7 cellular contexts compared by ENCODE assay signal in the genomic region with DNA sequence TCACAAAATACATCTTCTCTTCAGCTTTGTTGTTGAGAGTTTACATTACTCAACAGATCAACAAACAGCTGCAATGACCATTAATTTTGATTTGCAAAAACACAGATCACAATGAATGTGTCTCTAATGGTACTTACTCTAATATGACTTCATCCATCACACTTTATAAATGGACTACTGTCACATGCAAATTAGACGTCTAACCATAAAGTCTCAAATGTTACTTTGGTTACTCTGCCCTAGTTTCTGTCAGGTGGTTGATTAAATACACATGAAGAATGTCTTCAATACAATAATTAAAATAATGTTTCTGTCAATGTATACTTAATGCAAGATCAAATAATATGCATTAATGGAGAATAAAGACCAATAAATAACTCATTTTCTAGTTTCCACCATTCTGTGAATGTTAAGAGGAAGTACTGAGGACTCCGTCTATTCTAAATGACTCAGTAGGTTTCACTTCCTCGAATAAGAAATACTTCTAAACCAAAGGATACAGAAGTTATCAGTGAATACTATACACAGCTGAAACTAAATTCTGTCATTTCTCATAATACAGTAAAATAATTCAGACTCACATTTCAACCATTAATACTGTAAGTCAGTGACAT.
A peak's percentile ranks its signal among the peaks of the same experiment; 100 is the strongest.
DNase-seq lines count a peak whose midpoint lies in the region; ATAC-seq, FAIRE-seq and TF ChIP-seq lines count a peak whose summit lies in the region.

No MANE protein-coding gene starts in this region.

- peak overlapping the region; percentile 44 for H3K4me3 Mint-ChIP-seq in natural killer cell treated with Interleukin-12 subunit alpha and Interleukin-12 subunit beta and Interleukin-15 and Interleukin-18, amount 100 ng/mL, for 72 hours

- H3K79me2 ChIP-seq in OCI-LY1 (ENCODE audit: insufficient read depth, low read length), result no peaks in the 10 kb centered on the region

- peaks cover 31 to 38% of the 10 kb centered on the region in 2 donors for H3K4me1 Mint-ChIP-seq in natural killer cell treated with Interleukin-12 subunit alpha and Interleukin-12 subunit beta and Interleukin-15 and Interleukin-18, amount 100 ng/mL, for 72 hours (ENCODE audit: low read depth in 2 of 2)

- H3K27ac Mint-ChIP-seq in natural killer cell treated with Interleukin-12 subunit alpha and Interleukin-12 subunit beta and Interleukin-15 and Interleukin-18, amount 100 ng/mL, for 72 hours, result peak overlapping the region; percentile 89 to 93

- peaks cover 22% of the 10 kb centered on the region for H3K4me1 ChIP-seq in OCI-LY1 (ENCODE audit: insufficient read depth, low read length, severe bottlenecking)

- H2AFZ ChIP-seq in OCI-LY1 (ENCODE audit: low read length), result no peak overlapping the region

- peak; percentile 97 for FAIRE-seq in GM19239 (lab: Jason Lieb, UNC)

- peak; percentile 100 for ATAC-seq in HG02884 (IDR thresholded peaks at IDR 0.05; ENCODE audit: unreplicated experiment)
- peak; percentile 72 to 90 for ATAC-seq in natural killer cell treated with Interleukin-12 subunit alpha and Interleukin-12 subunit beta and Interleukin-15 and Interleukin-18, amount 100 ng/mL, for 72 hours

- H3K9ac ChIP-seq in OCI-LY1 (ENCODE audit: low read length), result no peak overlapping the region

- DNase-seq in GM19239 (ENCODE audit: insufficient read length, low spot score), result peak; percentile 22
- no peak for DNase-seq in natural killer cell treated with Interleukin-12 subunit alpha and Interleukin-12 subunit beta and Interleukin-15 and Interleukin-18, amount 100 ng/mL, for 72 hours (ENCODE audit: low spot score)
- no peak for DNase-seq in stimulated activated CD4-positive, alpha-beta T cell treated with anti-CD3 and anti-CD28 coated beads, Interleukin-4, amount 100 ng/mL, for 1 hour
- DNase-seq in NCI-H510A (lab: John Stamatoyannopoulos, UW), result no peak
- no peak for DNase-seq in NCI-H69 (lab: John Stamatoyannopoulos, UW)

- H3K27ac ChIP-seq in OCI-LY1 (ENCODE audit: low read depth, low read length, poor library complexity, severe bottlenecking), result peak overlapping the region; percentile 34

- no peaks in the 10 kb centered on the region for H3K9me3 Mint-ChIP-seq in natural killer cell treated with Interleukin-12 subunit alpha and Interleukin-12 subunit beta and Interleukin-15 and Interleukin-18, amount 100 ng/mL, for 72 hours

- H3F3A ChIP-seq in OCI-LY1 (ENCODE audit: insufficient read depth, low read length), result no peaks in the 10 kb centered on the region; the same call in 1 of the 2 replicates

- no peaks in the 10 kb centered on the region for H3K9me2 ChIP-seq in OCI-LY1 (ENCODE audit: low read depth, low read length)

- no peaks in the 10 kb centered on the region for H4K20me1 ChIP-seq in OCI-LY1 (ENCODE audit: insufficient read depth, low read length)

- no peaks in the 10 kb centered on the region for H3K9me3 ChIP-seq in OCI-LY1 (ENCODE audit: low read length)

- peaks cover 22% of the 10 kb centered on the region for H3K36me3 Mint-ChIP-seq in natural killer cell treated with Interleukin-12 subunit alpha and Interleukin-12 subunit beta and Interleukin-15 and Interleukin-18, amount 100 ng/mL, for 72 hours

- TF ChIP-seq CTCF in OCI-LY1 (IDR thresholded peaks at IDR 0.05; ENCODE audit: low read length), result no peak

- no peak overlapping the region for H3K4me3 ChIP-seq in OCI-LY1 (ENCODE audit: low read depth, low read length, poor library complexity, severe bottlenecking)

- peaks cover 44% of the 10 kb centered on the region for H3K36me3 ChIP-seq in OCI-LY1 (ENCODE audit: insufficient read depth, low read length)

- no peaks in the 10 kb centered on the region for H3K27me3 Mint-ChIP-seq in natural killer cell treated with Interleukin-12 subunit alpha and Interleukin-12 subunit beta and Interleukin-15 and Interleukin-18, amount 100 ng/mL, for 72 hours

- H3K4me2 ChIP-seq in OCI-LY1 (ENCODE audit: low read length), result peak overlapping the region; percentile 14; the same call in 1 of the 2 replicates

- no peaks in the 10 kb centered on the region for H3K27me3 ChIP-seq in OCI-LY1 (ENCODE audit: insufficient read depth, low read length)
